In the genomic region with DNA sequence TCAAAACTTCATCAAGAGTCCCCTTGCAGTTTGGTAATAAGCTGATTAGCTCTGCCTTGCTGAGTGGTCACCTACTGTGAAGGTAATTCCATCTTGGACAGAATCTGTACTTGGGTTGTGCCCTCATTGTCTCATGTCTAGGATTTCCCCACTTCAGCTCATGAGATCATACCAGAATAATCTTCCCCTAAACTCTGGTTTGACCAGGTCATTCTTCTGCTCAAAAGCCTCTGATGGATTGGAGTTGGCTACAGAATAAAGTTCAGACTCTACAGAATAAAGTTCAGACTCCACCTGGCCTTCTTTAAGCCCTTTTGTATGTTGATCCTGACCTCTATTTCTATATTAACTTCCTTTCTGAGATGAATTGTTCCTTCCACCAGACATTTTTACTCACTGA, we compare ENCODE assay signal across 16 cellular contexts.
"Had no signal": no experiment of that assay in that cellular context is flagged by ENCODE, and none has a peak within 500 bp of the region (broad histone marks: within the 10 kb centered on the region; RNA-seq: fewer than 3 reads in every experiment).

No MANE protein-coding gene starts in this region.

- H3K27me3 ChIP-seq: colonic mucosa, pancreas, sigmoid colon had no signal

- H2AFZ ChIP-seq: neural progenitor cell had no signal

- H3K4me3 ChIP-seq: colonic mucosa, gastrocnemius medialis, heart right ventricle, lower lobe of right lung, neural progenitor cell, pancreas, sigmoid colon had no signal

- ATAC-seq: activated CD4-positive, CD25-positive, alpha-beta regulatory T cell treated with anti-CD3 and anti-CD28 coated beads, Interleukin-2, amount 50 U/mL, for 24 hours; gastrocnemius medialis; left colon; lower lobe of right lung; stimulated activated effector memory CD8-positive, alpha-beta T cell treated with anti-CD3 and anti-CD28 coated beads, Interleukin-12 subunit alpha, Interleukin-12 subunit beta, amount 100 ng/mL, for 72 hours had no signal

- H3K4me2 ChIP-seq: neural progenitor cell had no signal

- H3K27ac ChIP-seq: colonic mucosa, gastrocnemius medialis, lower lobe of right lung, neural progenitor cell, pancreas, sigmoid colon had no signal

- H3K4me1 ChIP-seq: colonic mucosa, gastrocnemius medialis, lower lobe of right lung, neural progenitor cell, pancreas, sigmoid colon had no signal

- H3K9ac ChIP-seq: neural progenitor cell had no signal

- DNase-seq: activated CD4-positive, alpha-beta T cell treated with anti-CD3 and anti-CD28 coated beads, Interleukin-2, amount 50 U/mL, for 1 hour; activated naive CD4-positive, alpha-beta T cell treated with anti-CD3 and anti-CD28 coated beads, Interleukin-2, amount 10 ng/mL, durations not matched to agents 7 days and 5 days; caudate nucleus; colonic mucosa; gastrocnemius medialis; left colon; lower lobe of right lung; naive B cell; pancreas; sigmoid colon; T-helper 1 cell; T1000 had no signal

- H3K36me3 ChIP-seq: colonic mucosa, gastrocnemius medialis, heart right ventricle, lower lobe of right lung, neural progenitor cell, pancreas, sigmoid colon had no signal

- H3K9me3 ChIP-seq: colonic mucosa, gastrocnemius medialis, heart right ventricle, lower lobe of right lung, pancreas, sigmoid colon had no signal
